ENCODE assay signal across 9 cellular contexts in genomic region chr12:113040722-113041168, GRCh38. TPM values are rescaled to one million over a fixed set of nuclear protein-coding genes. Genes with fewer than 3 reads are reported as not detected.
DNase-seq lines count a peak whose midpoint lies in the region; ATAC-seq and TF ChIP-seq lines count a peak whose summit lies in the region.
"Had no signal": no experiment of that assay in that cellular context is flagged by ENCODE, and none has a peak within 500 bp of the region (broad histone marks: within the 10 kb centered on the region; RNA-seq: fewer than 3 reads in every experiment).

No MANE protein-coding gene starts in this region.

- H3K9me3 ChIP-seq in Panc1 (ENCODE audit: control insufficient read depth, insufficient read depth, low read depth, low read length) (no peaks in the 10 kb centered on the region), trophoblast cell (ENCODE audit: insufficient read depth, low read depth, low read length) (no peaks in the 10 kb centered on the region)

- POLR2A ChIA-PET in Panc1 (lab: Charles Lee) = no interaction called here

- no peak overlapping the region for H4K91ac ChIP-seq in trophoblast cell (ENCODE audit: low read depth, low read length)

- TF ChIP-seq CTCF in Panc1 (IDR thresholded peaks at IDR 0.05) = no peak

- H3K27ac ChIP-seq in Panc1 (ENCODE audit: low read length) = no peak overlapping the region
- no peak overlapping the region for H3K27ac ChIP-seq in trophoblast cell (ENCODE audit: low read depth, low read length)

- H3K18ac ChIP-seq in trophoblast cell (ENCODE audit: low read length) = no peak overlapping the region

- no peak overlapping the region for H2BK12ac ChIP-seq in trophoblast cell (ENCODE audit: low read length)

- intact Hi-C loops in Panc1 (cut with micrococcal nuclease; ENCODE audit: unreplicated experiment) = no loop called here

- H3K4me3 ChIP-seq in Panc1 (ENCODE audit: low read depth in 2 of 2, low read length in 2 of 2) = no peak overlapping the region
- H3K4me3 ChIP-seq in trophoblast cell (ENCODE audit: low read depth, low read length) = no peak overlapping the region

- no peak overlapping the region for H3K14ac ChIP-seq in trophoblast cell (ENCODE audit: low read length)

- no CpG with 5 or more reads among the region's 6 CpGs for WGBS in trophoblast cell (ENCODE audit: extremely low coverage, insufficient coverage, insufficient read length)

- 0 out of 2 replicates have a peak, but pooled peaks have one; percentile 48 for ATAC-seq in Panc1
- no peak for ATAC-seq in HG03521 (IDR thresholded peaks at IDR 0.05; ENCODE audit: unreplicated experiment)

- H3K23ac ChIP-seq in trophoblast cell (ENCODE audit: low read length) = no peak overlapping the region

- no peaks in the 10 kb centered on the region for H3K79me2 ChIP-seq in trophoblast cell (ENCODE audit: control insufficient read depth, insufficient read depth, low read length, poor library complexity)

- DNase-seq in Daoy (ENCODE audit: low read depth) (peak; percentile 94), Panc1 (ENCODE audit: low read depth, low spot score) (no peak), fibroblast of the conjunctiva (ENCODE audit: low read depth) (peak; percentile 64), trophoblast cell (peak; percentile 14 to 46), iPS-NIHi7 (ENCODE audit: extremely low spot score) (no peak), NCI-H146 treated with DMSO at 0.1 percent for 48 hours (lab: John Stamatoyannopoulos, UW; ENCODE audit: unreplicated experiment) (no peak), T-helper 9 cell (no peak)
- DNase-seq: activated naive CD4-positive, alpha-beta T cell treated with Interleukin-2 at 50 U/mL for 16 hours had no signal

- no peak overlapping the region for H2BK5ac ChIP-seq in trophoblast cell (ENCODE audit: low read depth, low read length, poor library complexity)

- H3K79me1 ChIP-seq in trophoblast cell (ENCODE audit: low read length) = no peaks in the 10 kb centered on the region

- no peak overlapping the region for H4K12ac ChIP-seq in trophoblast cell (ENCODE audit: low read depth, low read length)

- no peak overlapping the region for H3K9ac ChIP-seq in trophoblast cell (ENCODE audit: low read length)

- H3K27me3 ChIP-seq in Panc1 (ENCODE audit: control insufficient read depth, insufficient read depth, low read length) (no peaks in the 10 kb centered on the region), trophoblast cell (ENCODE audit: insufficient read depth, low read length) (no peaks in the 10 kb centered on the region)

- H2AK5ac ChIP-seq in trophoblast cell (ENCODE audit: low read length) = no peak overlapping the region

- in situ Hi-C loops in Panc1 (cut with HindIII; ENCODE audit: low pct_unique_long_range_greater_than_20kb, low sequenced_read_pairs) = no loop called here

- H2AFZ ChIP-seq in trophoblast cell (ENCODE audit: insufficient read depth, low read length, poor library complexity) = no peak overlapping the region

- H3K4ac ChIP-seq in trophoblast cell (ENCODE audit: low read depth, low read length) = no peak overlapping the region

- H3K36me3 ChIP-seq in Panc1 (ENCODE audit: control insufficient read depth, insufficient read depth, low read length) = no peaks in the 10 kb centered on the region
- H3K36me3 ChIP-seq in trophoblast cell (ENCODE audit: control insufficient read depth in 1 of 2, insufficient read depth in 2 of 2, low read length in 2 of 2) = no peaks in the 10 kb centered on the region

- H2BK120ac ChIP-seq in trophoblast cell (ENCODE audit: insufficient read depth, low read length, poor library complexity) = no peak overlapping the region

- H3K4me1 ChIP-seq in Panc1 (ENCODE audit: control insufficient read depth, insufficient read depth, low read length) = no peaks in the 10 kb centered on the region
- peaks cover 0 to 2% of the 10 kb centered on the region in 2 experiments for H3K4me1 ChIP-seq in trophoblast cell (ENCODE audit: control insufficient read depth in 1 of 2, insufficient read depth in 2 of 2, low read length in 2 of 2)

- H3K4me2 ChIP-seq in trophoblast cell (ENCODE audit: low read length) = no peak overlapping the region

- BruUV-seq in Panc1 (replicated peaks; lab: Mats Ljungman, UMichigan) = no TSS peak

- CTCF ChIA-PET in Panc1 (lab: Charles Lee) = interaction anchor here (0.6 kb wide), 1 partner anchor 9 kb away, joined by 3 read pairs; no protein-coding TSS in a partner anchor

- no peak overlapping the region for H4K8ac ChIP-seq in trophoblast cell (ENCODE audit: low read depth, low read length)

RNA-seq across cellular contexts. Expression of gene DTX1, which starts 15.8 kb away (rescaled TPM):
- total RNA-seq in Daoy (2014; rRNA removed; shearing (Covaris generic)) = 0.24 and 2.3 TPM in 2 replicates
- 0.44 TPM for total RNA-seq in Panc1 (2021; ENCODE audit: unreplicated experiment)
- 1.4 TPM for polyA plus RNA-seq in Panc1 (2012; ENCODE audit: insufficient read length)
- polyA plus RNA-seq in trophoblast cell (2013) = 0.05 and 0.07 TPM in 2 replicates

Comparison
In these comparisons a context has a peak if more than half of its experiments do, and no peak if none do; other contexts are left out.
1. DNase-seq: peak in Daoy (single experiment), fibroblast of the conjunctiva (single experiment) and trophoblast cell (2 of 2); none in Panc1 (single experiment), iPS-NIHi7 (single experiment), NCI-H146 treated with DMSO at 0.1 percent for 48 hours (single experiment) and T-helper 9 cell (single experiment).